10 cellular contexts compared by ENCODE assay signal in genomic region chr1:224431726-224432125, GRCh38. TPM values are rescaled to one million over a fixed set of nuclear protein-coding genes. Genes with fewer than 3 reads are reported as not detected.
DNase-seq lines count a peak whose midpoint lies in the region; ATAC-seq and TF ChIP-seq lines count a peak whose summit lies in the region.
"Had no signal": no experiment of that assay in that cellular context is flagged by ENCODE, and none has a peak within 500 bp of the region (broad histone marks: within the 10 kb centered on the region; RNA-seq: fewer than 3 reads in every experiment).

No MANE protein-coding gene starts in this region.

- H3K9me3 Mint-ChIP-seq in activated CD4-positive, alpha-beta memory T cell treated with anti-CD3 and anti-CD28 coated beads for 36 hours, result no peaks in the 10 kb centered on the region
- H3K9me3 Mint-ChIP-seq in stimulated activated naive B cell treated with anti-CD40 and anti-IgM and Interleukin-4, amounts not matched to agents 10 μg/mL and 1 μg/mL and 100 μg/mL, for 72 hours, result no peaks in the 10 kb centered on the region

- peak overlapping the region; percentile 87 for H3K27ac Mint-ChIP-seq in activated CD4-positive, alpha-beta memory T cell treated with anti-CD3 and anti-CD28 coated beads for 36 hours
- no peak overlapping the region for H3K27ac Mint-ChIP-seq in stimulated activated naive B cell treated with anti-CD40 and anti-IgM and Interleukin-4, amounts not matched to agents 10 μg/mL and 1 μg/mL and 100 μg/mL, for 72 hours

- H3K4me3 ChIP-seq in SK-N-SH (ENCODE audit: low read depth in 2 of 2, low read length in 1 of 2) (peak overlapping the region; percentile 67 to 99), iPS-11a (ENCODE audit: low read depth, low read length) (peak overlapping the region; percentile 14)

- peak overlapping the region; percentile 79 to 81 for H3K27ac ChIP-seq in SK-N-SH (ENCODE audit: low read depth in 2 of 2, low read length in 1 of 2)

- H3K4me1 ChIP-seq in SK-N-SH (ENCODE audit: control insufficient read depth in 1 of 2, insufficient read depth in 2 of 2, low read depth in 1 of 2, low read length in 1 of 2), result peaks cover 28 to 48% of the 10 kb centered on the region in 2 experiments

- H3K4me1 Mint-ChIP-seq in activated CD4-positive, alpha-beta memory T cell treated with anti-CD3 and anti-CD28 coated beads for 36 hours (ENCODE audit: low read depth), result peaks cover 55% of the 10 kb centered on the region
- H3K4me1 Mint-ChIP-seq in stimulated activated naive B cell treated with anti-CD40 and anti-IgM and Interleukin-4, amounts not matched to agents 10 μg/mL and 1 μg/mL and 100 μg/mL, for 72 hours, result peaks cover 22 to 58% of the 10 kb centered on the region in 2 donors

- H3K4me2 ChIP-seq in SK-N-SH, result peak overlapping the region; percentile 76

- H3K9me2 ChIP-seq in SK-N-SH, result no peaks in the 10 kb centered on the region

- peak overlapping the region; percentile 81; the same call in 1 of the 2 replicates for H3K9ac ChIP-seq in SK-N-SH

- peaks cover 88% of the 10 kb centered on the region for H3K79me2 ChIP-seq in SK-N-SH (ENCODE audit: insufficient read depth)

- POLR2A ChIA-PET in SK-N-SH (lab: Yijun Ruan, JAX), result no interaction called here
- POLR2A ChIA-PET in activated CD4-positive, alpha-beta memory T cell treated with anti-CD3 and anti-CD28 coated beads for 36 hours (lab: Charles Lee), result no interaction called here

- H3K36me3 ChIP-seq in SK-N-SH (replicated peaks in 1 of 2; ENCODE audit: control insufficient read depth in 1 of 2, insufficient read depth in 2 of 2, low read length in 1 of 2), result peaks cover 38 to 49% of the 10 kb centered on the region in 2 experiments

- no peak for TF ChIP-seq EP300 in SK-N-SH (IDR thresholded peaks at IDR 0.05; ENCODE audit: borderline replicate concordance in 1 of 2, low read depth in 1 of 2, low read length in 1 of 2)

- no peaks in the 10 kb centered on the region for H3K27me3 Mint-ChIP-seq in activated CD4-positive, alpha-beta memory T cell treated with anti-CD3 and anti-CD28 coated beads for 36 hours
- H3K27me3 Mint-ChIP-seq in stimulated activated naive B cell treated with anti-CD40 and anti-IgM and Interleukin-4, amounts not matched to agents 10 μg/mL and 1 μg/mL and 100 μg/mL, for 72 hours, result no peaks in the 10 kb centered on the region

- H3K9me3 ChIP-seq in SK-N-SH, result no peaks in the 10 kb centered on the region

- TF ChIP-seq RAD21 in SK-N-SH (IDR thresholded peaks at IDR 0.05; ENCODE audit: low read length), result no peak

- H3K27me3 ChIP-seq in SK-N-SH (ENCODE audit: insufficient read depth), result no peaks in the 10 kb centered on the region

- no peak for DNase-seq in SK-N-SH
- DNase-seq in activated CD4-positive, alpha-beta memory T cell treated with anti-CD3 and anti-CD28 coated beads for 36 hours, result no peak
- DNase-seq in stimulated activated naive B cell treated with anti-CD40 and anti-IgM and Interleukin-4, amounts not matched to agents 10 μg/mL and 1 μg/mL and 100 μg/mL, for 72 hours, result no peak
- DNase-seq in DMS 273 treated with DMSO at 0.1 percent for 48 hours (lab: John Stamatoyannopoulos, UW), result no peak
- no peak for DNase-seq in NOMO-1 (lab: John Stamatoyannopoulos, UW; ENCODE audit: unreplicated experiment in 2 of 2)
- DNase-seq: H7, NCI-H748 treated with DMSO at 0.1 percent for 48 hours had no signal

- H2AFZ ChIP-seq in SK-N-SH (ENCODE audit: low read depth), result no peak overlapping the region

- 15% methylated on average over 2 of the region's 2 CpGs for WGBS in SK-N-SH (ENCODE audit: low lambda C conversion rate)

- peaks cover 34% of the 10 kb centered on the region for H3K36me3 Mint-ChIP-seq in activated CD4-positive, alpha-beta memory T cell treated with anti-CD3 and anti-CD28 coated beads for 36 hours
- H3K36me3 Mint-ChIP-seq in stimulated activated naive B cell treated with anti-CD40 and anti-IgM and Interleukin-4, amounts not matched to agents 10 μg/mL and 1 μg/mL and 100 μg/mL, for 72 hours, result peaks cover 27 to 37% of the 10 kb centered on the region in 2 donors

- H3F3A ChIP-seq in SK-N-SH (replicated peaks; ENCODE audit: insufficient read depth), result peaks cover 53% of the 10 kb centered on the region

- intact Hi-C loops in activated CD4-positive, alpha-beta memory T cell treated with anti-CD3 and anti-CD28 coated beads for 36 hours (cut with micrococcal nuclease), result loop anchor here (2.0 to 10.0 kb wide), 6 partner anchors 67 to 1573 kb away; partner anchors contain the start of genes CAPN2 and DEGS1

- H3K4me3 Mint-ChIP-seq in activated CD4-positive, alpha-beta memory T cell treated with anti-CD3 and anti-CD28 coated beads for 36 hours, result peak overlapping the region; percentile 84
- peak overlapping the region; percentile 91 to 99 for H3K4me3 Mint-ChIP-seq in stimulated activated naive B cell treated with anti-CD40 and anti-IgM and Interleukin-4, amounts not matched to agents 10 μg/mL and 1 μg/mL and 100 μg/mL, for 72 hours

- CTCF ChIA-PET in SK-N-SH (lab: Yijun Ruan, JAX), result interaction anchor here (1.2 to 3.9 kb wide), 5 partner anchors 12 to 491 kb away, joined by 3 to 11 read pairs (median 4); no protein-coding TSS in a partner anchor
- CTCF ChIA-PET in activated CD4-positive, alpha-beta memory T cell treated with anti-CD3 and anti-CD28 coated beads for 36 hours (lab: Charles Lee), result interaction anchor here (0.7 to 4.0 kb wide), 8 partner anchors 11 to 169 kb away, joined by 3 to 27 read pairs (median 3); no protein-coding TSS in a partner anchor

- H4K20me1 ChIP-seq in SK-N-SH (ENCODE audit: insufficient read depth), result peaks cover 44% of the 10 kb centered on the region

- no peak for TF ChIP-seq CTCF in SK-N-SH (IDR thresholded peaks at IDR 0.05)

- ATAC-seq in SK-N-SH treated with all-trans-retinoic acid at 6 μM for 48 hours (no peak), HG03108 (IDR thresholded peaks at IDR 0.05; ENCODE audit: unreplicated experiment) (no peak)
- no peak for ATAC-seq in stimulated activated naive B cell treated with anti-CD40 and anti-IgM and Interleukin-4, amounts not matched to agents 10 μg/mL and 1 μg/mL and 100 μg/mL, for 72 hours (replicated peaks)

TF ChIP-seq in SK-N-SH, 30 proteins besides CTCF, POLR2A, EP300 and RAD21:
- TF ChIP-seq TAF1 (IDR thresholded peaks at IDR 0.05; ENCODE audit: borderline replicate concordance, low read depth, low read length) (no peak), FOXJ3 (CRISPR knock-in tag; IDR thresholded peaks at IDR 0.05) (no peak)

TF ChIP-seq in SK-N-SH treated with all-trans-retinoic acid at 6 μM for 48 hours, 23 proteins besides CTCF, POLR2A, EP300 and RAD21:
- no peak for TF ChIP-seq BACH2 (CRISPR knock-in tag; IDR thresholded peaks at IDR 0.05; ENCODE audit: borderline replicate concordance)
- no peak for TF ChIP-seq TSHZ2 (CRISPR knock-in tag; IDR thresholded peaks at IDR 0.05)
- TF ChIP-seq CSDC2 (CRISPR knock-in tag; IDR thresholded peaks at IDR 0.05), result no peak
- TF ChIP-seq PPARA (CRISPR knock-in tag; IDR thresholded peaks at IDR 0.05; ENCODE audit: borderline replicate concordance), result no peak
- no peak for TF ChIP-seq ISL1 (CRISPR knock-in tag; IDR thresholded peaks at IDR 0.05)
- no peak for TF ChIP-seq OSR1 (CRISPR knock-in tag; IDR thresholded peaks at IDR 0.05)
- no peak for TF ChIP-seq ZC3H10 (CRISPR knock-in tag; IDR thresholded peaks at IDR 0.05)
- TF ChIP-seq ZFP3 (CRISPR knock-in tag; IDR thresholded peaks at IDR 0.05), result no peak
- no peak for TF ChIP-seq RARB (CRISPR knock-in tag; IDR thresholded peaks at IDR 0.05)
- no peak for TF ChIP-seq CREB5 (CRISPR knock-in tag; IDR thresholded peaks at IDR 0.05; ENCODE audit: low read depth)
- TF ChIP-seq ESRRG (CRISPR knock-in tag; IDR thresholded peaks at IDR 0.05), result no peak

RNA-seq across cellular contexts. Expression of gene WDR26, which starts 2.9 kb away (rescaled TPM):
- polyA plus RNA-seq in SK-N-SH (2012; rRNA removed), result 21.2 and 21.9 TPM in 2 replicates
- polyA plus RNA-seq in SK-N-SH (2012; cell fraction: cytosol; rRNA removed), result 45.6 and 46.1 TPM in 2 replicates
- polyA plus RNA-seq in SK-N-SH (2012; cell fraction: nucleus; rRNA removed), result 21.5 and 50.0 TPM in 2 replicates
- 10 to 100 TPM; 69.2 to 72.2 TPM for total RNA-seq in activated CD4-positive, alpha-beta memory T cell treated with anti-CD3 and anti-CD28 coated beads for 36 hours
